In the genomic region with DNA sequence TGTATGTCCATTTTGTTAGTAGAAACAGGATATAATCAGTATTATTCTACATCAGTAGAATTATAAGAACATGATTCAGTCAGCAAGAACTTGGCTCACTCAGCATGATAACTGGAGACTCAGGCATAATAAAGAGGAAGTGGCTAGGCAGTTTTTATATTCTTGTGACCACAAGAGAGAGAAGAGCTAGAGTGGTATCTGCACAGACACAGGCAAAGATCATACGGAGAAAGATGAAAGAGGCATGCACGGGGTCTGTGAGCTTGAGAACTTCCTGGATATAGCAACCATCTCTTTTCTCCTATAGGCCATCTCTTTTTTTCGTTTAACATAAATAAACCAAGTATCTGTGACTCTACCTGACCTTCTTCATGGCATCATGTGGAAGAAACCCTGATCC, we compare ENCODE assay signal across 3 cellular contexts.
A peak's percentile ranks its signal among the peaks of the same experiment; 100 is the strongest.
TF ChIP-seq lines count a peak whose summit lies in the region.

No MANE protein-coding gene starts in this region.

TF ChIP-seq in liver, 16 proteins besides CTCF, POLR2A, EP300 and RAD21:
- no peak for TF ChIP-seq HNF4G (IDR thresholded peaks at IDR 0.05)
- TF ChIP-seq ATF3 (IDR thresholded peaks at IDR 0.05), result no peak
- TF ChIP-seq YY1 (IDR thresholded peaks at IDR 0.05), result peak; percentile 19
- no peak for TF ChIP-seq TAF1 (conservative IDR thresholded peaks at IDR 0.05)

TF ChIP-seq in HepG2, 621 proteins besides CTCF, POLR2A, EP300 and RAD21:
- TF ChIP-seq, protein P1, sequence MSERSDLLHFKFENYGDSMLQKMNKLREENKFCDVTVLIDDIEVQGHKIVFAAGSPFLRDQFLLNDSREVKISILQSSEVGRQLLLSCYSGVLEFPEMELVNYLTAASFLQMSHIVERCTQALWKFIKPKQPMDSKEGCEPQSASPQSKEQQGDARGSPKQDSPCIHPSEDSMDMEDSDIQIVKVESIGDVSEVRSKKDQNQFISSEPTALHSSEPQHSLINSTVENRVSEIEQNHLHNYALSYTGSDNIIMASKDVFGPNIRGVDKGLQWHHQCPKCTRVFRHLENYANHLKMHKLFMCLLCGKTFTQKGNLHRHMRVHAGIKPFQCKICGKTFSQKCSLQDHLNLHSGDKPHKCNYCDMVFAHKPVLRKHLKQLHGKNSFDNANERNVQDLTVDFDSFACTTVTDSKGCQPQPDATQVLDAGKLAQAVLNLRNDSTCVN (CRISPR knock-in tag; IDR thresholded peaks at IDR 0.05; ENCODE audit: borderline replicate concordance), result no peak
- TF ChIP-seq ZNF101 (CRISPR knock-in tag; IDR thresholded peaks at IDR 0.05; ENCODE audit: borderline replicate concordance, low read depth) (no peak), ZNF232 (CRISPR knock-in tag; IDR thresholded peaks at IDR 0.05; ENCODE audit: borderline replicate concordance) (no peak), ZNF746 (CRISPR knock-in tag; IDR thresholded peaks at IDR 0.05) (no peak), ZNF883 (CRISPR knock-in tag; IDR thresholded peaks at IDR 0.05; ENCODE audit: not compliant biosample characterization) (no peak), AGO2 (optimal IDR thresholded peaks at IDR 0.05; ENCODE audit: low read depth, low read length) (no peak), KLF16 (CRISPR knock-in tag; IDR thresholded peaks at IDR 0.05) (no peak)

TF ChIP-seq in GM12878, 131 proteins besides CTCF, POLR2A, EP300 and RAD21 (continues in another document):
- TF ChIP-seq RB1 (IDR thresholded peaks at IDR 0.05; ENCODE audit: borderline replicate concordance) (no peak), ATF7 (IDR thresholded peaks at IDR 0.05; ENCODE audit: low read depth) (peak; percentile 56; the same call in 1 of the 2 replicates), ETV6 (conservative IDR thresholded peaks at IDR 0.05 in 1 of 2, IDR thresholded peaks at IDR 0.05 in 1 of 2; ENCODE audit: borderline replicate concordance in 1 of 2, low read depth in 1 of 2) (peak in 1 of 2 experiments; percentile 56; a peak in 1 of 4 replicates), CREM (IDR thresholded peaks at IDR 0.05; ENCODE audit: low read depth) (peak; percentile 49; the same call in 1 of the 2 replicates), BCLAF1 (IDR thresholded peaks at IDR 0.05) (no peak), BMI1 (IDR thresholded peaks at IDR 0.05; ENCODE audit: borderline replicate concordance) (no peak), PML (IDR thresholded peaks at IDR 0.05; ENCODE audit: low read length) (0 out of 2 replicates have a peak, but pooled peaks have one; percentile 29), KAT2A (conservative IDR thresholded peaks at IDR 0.05; ENCODE audit: control insufficient read depth, low read depth, low read length) (no peak), IRF4 (IDR thresholded peaks at IDR 0.05; ENCODE audit: low read depth, low read length) (peak; percentile 38; the same call in 1 of the 2 replicates), NFIC (IDR thresholded peaks at IDR 0.05; ENCODE audit: low read depth, low read length) (peak; percentile 88), TBL1XR1 (IDR thresholded peaks at IDR 0.05; ENCODE audit: low read depth, low read length) (0 out of 2 replicates have a peak, but pooled peaks have one; percentile 16), NRF1 (conservative IDR thresholded peaks at IDR 0.05; ENCODE audit: low read depth, low read length) (no peak), ATF3 (IDR thresholded peaks at IDR 0.05; ENCODE audit: borderline replicate concordance, extremely low read depth, low read depth, low read length) (no peak), CBFB (IDR thresholded peaks at IDR 0.05; ENCODE audit: low read depth) (peak; percentile 77; the same call in 1 of the 2 replicates), POLR2AphosphoS2 (IDR thresholded peaks at IDR 0.05; ENCODE audit: low read depth, low read length) (no peak), SREBF2 (IDR thresholded peaks at IDR 0.05; ENCODE audit: low read length) (no peak), EED (IDR thresholded peaks at IDR 0.05; ENCODE audit: low read depth) (peak; percentile 68), KDM1A (IDR thresholded peaks at IDR 0.05; ENCODE audit: borderline replicate concordance) (no peak), RFX5 (IDR thresholded peaks at IDR 0.05; ENCODE audit: low read depth, low read length) (0 out of 2 replicates have a peak, but pooled peaks have one; percentile 36), MXI1 (IDR thresholded peaks at IDR 0.05; ENCODE audit: low read depth, low read length) (peak; percentile 55; the same call in 1 of the 2 replicates), RUNX3 (IDR thresholded peaks at IDR 0.05; ENCODE audit: low read length) (peak; percentile 98), IKZF1 (conservative IDR thresholded peaks at IDR 0.05) (peak; percentile 68), GABPA (IDR thresholded peaks at IDR 0.05; ENCODE audit: low read depth) (0 out of 2 replicates have a peak, but pooled peaks have one; percentile 16), NFXL1 (IDR thresholded peaks at IDR 0.05; ENCODE audit: borderline replicate concordance) (no peak), SMAD1 (IDR thresholded peaks at IDR 0.05; ENCODE audit: low read depth, partially characterized antibody) (no peak), MYB (IDR thresholded peaks at IDR 0.05; ENCODE audit: borderline replicate concordance, low read depth, low read length) (no peak), IKZF2 (IDR thresholded peaks at IDR 0.05) (peak; percentile 54 to 60; a peak in 3 of 4 replicates), SREBF1 (IDR thresholded peaks at IDR 0.05; ENCODE audit: low read length) (no peak), MTA3 (IDR thresholded peaks at IDR 0.05; ENCODE audit: borderline replicate concordance, low read length) (0 out of 2 replicates have a peak, but pooled peaks have one; percentile 35)
- TF ChIP-seq, protein P2, sequence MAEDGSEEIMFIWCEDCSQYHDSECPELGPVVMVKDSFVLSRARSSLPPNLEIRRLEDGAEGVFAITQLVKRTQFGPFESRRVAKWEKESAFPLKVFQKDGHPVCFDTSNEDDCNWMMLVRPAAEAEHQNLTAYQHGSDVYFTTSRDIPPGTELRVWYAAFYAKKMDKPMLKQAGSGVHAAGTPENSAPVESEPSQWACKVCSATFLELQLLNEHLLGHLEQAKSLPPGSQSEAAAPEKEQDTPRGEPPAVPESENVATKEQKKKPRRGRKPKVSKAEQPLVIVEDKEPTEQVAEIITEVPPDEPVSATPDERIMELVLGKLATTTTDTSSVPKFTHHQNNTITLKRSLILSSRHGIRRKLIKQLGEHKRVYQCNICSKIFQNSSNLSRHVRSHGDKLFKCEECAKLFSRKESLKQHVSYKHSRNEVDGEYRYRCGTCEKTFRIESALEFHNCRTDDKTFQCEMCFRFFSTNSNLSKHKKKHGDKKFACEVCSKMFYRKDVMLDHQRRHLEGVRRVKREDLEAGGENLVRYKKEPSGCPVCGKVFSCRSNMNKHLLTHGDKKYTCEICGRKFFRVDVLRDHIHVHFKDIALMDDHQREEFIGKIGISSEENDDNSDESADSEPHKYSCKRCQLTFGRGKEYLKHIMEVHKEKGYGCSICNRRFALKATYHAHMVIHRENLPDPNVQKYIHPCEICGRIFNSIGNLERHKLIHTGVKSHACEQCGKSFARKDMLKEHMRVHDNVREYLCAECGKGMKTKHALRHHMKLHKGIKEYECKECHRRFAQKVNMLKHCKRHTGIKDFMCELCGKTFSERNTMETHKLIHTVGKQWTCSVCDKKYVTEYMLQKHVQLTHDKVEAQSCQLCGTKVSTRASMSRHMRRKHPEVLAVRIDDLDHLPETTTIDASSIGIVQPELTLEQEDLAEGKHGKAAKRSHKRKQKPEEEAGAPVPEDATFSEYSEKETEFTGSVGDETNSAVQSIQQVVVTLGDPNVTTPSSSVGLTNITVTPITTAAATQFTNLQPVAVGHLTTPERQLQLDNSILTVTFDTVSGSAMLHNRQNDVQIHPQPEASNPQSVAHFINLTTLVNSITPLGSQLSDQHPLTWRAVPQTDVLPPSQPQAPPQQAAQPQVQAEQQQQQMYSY (CRISPR knock-in tag; IDR thresholded peaks at IDR 0.05), result no peak
- TF ChIP-seq, protein P3, sequence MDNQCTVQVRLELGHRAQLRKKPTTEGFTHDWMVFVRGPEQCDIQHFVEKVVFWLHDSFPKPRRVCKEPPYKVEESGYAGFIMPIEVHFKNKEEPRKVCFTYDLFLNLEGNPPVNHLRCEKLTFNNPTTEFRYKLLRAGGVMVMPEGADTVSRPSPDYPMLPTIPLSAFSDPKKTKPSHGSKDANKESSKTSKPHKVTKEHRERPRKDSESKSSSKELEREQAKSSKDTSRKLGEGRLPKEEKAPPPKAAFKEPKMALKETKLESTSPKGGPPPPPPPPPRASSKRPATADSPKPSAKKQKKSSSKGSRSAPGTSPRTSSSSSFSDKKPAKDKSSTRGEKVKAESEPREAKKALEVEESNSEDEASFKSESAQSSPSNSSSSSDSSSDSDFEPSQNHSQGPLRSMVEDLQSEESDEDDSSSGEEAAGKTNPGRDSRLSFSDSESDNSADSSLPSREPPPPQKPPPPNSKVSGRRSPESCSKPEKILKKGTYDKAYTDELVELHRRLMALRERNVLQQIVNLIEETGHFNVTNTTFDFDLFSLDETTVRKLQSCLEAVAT (IDR thresholded peaks at IDR 0.05), result peak; percentile 56; the same call in 1 of the 2 replicates
- TF ChIP-seq, protein P4, sequence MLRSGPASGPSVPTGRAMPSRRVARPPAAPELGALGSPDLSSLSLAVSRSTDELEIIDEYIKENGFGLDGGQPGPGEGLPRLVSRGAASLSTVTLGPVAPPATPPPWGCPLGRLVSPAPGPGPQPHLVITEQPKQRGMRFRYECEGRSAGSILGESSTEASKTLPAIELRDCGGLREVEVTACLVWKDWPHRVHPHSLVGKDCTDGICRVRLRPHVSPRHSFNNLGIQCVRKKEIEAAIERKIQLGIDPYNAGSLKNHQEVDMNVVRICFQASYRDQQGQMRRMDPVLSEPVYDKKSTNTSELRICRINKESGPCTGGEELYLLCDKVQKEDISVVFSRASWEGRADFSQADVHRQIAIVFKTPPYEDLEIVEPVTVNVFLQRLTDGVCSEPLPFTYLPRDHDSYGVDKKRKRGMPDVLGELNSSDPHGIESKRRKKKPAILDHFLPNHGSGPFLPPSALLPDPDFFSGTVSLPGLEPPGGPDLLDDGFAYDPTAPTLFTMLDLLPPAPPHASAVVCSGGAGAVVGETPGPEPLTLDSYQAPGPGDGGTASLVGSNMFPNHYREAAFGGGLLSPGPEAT (IDR thresholded peaks at IDR 0.05; ENCODE audit: low read depth), result peak; percentile 27; the same call in 1 of the 2 replicates
- TF ChIP-seq, protein P5, sequence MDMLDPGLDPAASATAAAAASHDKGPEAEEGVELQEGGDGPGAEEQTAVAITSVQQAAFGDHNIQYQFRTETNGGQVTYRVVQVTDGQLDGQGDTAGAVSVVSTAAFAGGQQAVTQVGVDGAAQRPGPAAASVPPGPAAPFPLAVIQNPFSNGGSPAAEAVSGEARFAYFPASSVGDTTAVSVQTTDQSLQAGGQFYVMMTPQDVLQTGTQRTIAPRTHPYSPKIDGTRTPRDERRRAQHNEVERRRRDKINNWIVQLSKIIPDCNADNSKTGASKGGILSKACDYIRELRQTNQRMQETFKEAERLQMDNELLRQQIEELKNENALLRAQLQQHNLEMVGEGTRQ (IDR thresholded peaks at IDR 0.05; ENCODE audit: borderline replicate concordance, low read depth, low read length), result no peak
- TF ChIP-seq, protein P6, sequence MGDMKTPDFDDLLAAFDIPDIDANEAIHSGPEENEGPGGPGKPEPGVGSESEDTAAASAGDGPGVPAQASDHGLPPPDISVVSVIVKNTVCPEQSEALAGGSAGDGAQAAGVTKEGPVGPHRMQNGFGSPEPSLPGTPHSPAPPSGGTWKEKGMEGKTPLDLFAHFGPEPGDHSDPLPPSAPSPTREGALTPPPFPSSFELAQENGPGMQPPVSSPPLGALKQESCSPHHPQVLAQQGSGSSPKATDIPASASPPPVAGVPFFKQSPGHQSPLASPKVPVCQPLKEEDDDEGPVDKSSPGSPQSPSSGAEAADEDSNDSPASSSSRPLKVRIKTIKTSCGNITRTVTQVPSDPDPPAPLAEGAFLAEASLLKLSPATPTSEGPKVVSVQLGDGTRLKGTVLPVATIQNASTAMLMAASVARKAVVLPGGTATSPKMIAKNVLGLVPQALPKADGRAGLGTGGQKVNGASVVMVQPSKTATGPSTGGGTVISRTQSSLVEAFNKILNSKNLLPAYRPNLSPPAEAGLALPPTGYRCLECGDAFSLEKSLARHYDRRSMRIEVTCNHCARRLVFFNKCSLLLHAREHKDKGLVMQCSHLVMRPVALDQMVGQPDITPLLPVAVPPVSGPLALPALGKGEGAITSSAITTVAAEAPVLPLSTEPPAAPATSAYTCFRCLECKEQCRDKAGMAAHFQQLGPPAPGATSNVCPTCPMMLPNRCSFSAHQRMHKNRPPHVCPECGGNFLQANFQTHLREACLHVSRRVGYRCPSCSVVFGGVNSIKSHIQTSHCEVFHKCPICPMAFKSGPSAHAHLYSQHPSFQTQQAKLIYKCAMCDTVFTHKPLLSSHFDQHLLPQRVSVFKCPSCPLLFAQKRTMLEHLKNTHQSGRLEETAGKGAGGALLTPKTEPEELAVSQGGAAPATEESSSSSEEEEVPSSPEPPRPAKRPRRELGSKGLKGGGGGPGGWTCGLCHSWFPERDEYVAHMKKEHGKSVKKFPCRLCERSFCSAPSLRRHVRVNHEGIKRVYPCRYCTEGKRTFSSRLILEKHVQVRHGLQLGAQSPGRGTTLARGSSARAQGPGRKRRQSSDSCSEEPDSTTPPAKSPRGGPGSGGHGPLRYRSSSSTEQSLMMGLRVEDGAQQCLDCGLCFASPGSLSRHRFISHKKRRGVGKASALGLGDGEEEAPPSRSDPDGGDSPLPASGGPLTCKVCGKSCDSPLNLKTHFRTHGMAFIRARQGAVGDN (IDR thresholded peaks at IDR 0.05), result peak; percentile 36; the same call in 1 of the 2 replicates
